Comparison of ENCODE assay signal across 8 cellular contexts in the genomic region with DNA sequence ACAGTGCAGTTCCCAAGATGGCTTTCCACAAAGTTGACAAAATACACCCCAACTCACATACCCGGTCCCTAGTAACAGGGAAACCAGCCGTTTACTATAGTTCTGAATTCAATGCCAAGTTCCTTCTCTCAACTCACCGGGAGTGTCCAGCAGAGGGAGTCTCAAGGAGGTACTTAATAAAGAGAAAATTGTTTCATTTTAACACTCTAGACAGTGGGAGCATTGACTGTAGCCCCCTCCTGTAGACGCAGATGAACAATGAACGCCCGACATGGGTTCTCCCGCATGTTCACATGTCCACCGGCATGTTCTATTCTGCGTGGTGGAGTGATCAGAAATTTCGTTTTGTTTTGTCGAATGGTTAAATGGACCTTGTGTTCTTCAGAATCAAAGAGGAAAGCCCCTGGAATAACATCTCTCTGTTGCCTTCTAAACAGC. TPM values are rescaled to one million over a fixed set of nuclear protein-coding genes. Genes with fewer than 3 reads are reported as not detected.
DNase-seq lines count a peak whose midpoint lies in the region; ATAC-seq, FAIRE-seq and TF ChIP-seq lines count a peak whose summit lies in the region.

No MANE protein-coding gene starts in this region.

- WGBS in A549 (ENCODE audit: missing lambda C conversion rate), result 2% methylated on average over 11 of the region's 11 CpGs
- 2% methylated on average over 11 of the region's 11 CpGs for WGBS in urinary bladder

- DNase-seq in A549 (ENCODE audit: low read depth in 1 of 2, low spot score in 1 of 2), result peak; percentile 78
- DNase-seq in RWPE2 (ENCODE audit: low spot score), result no peak
- peak; percentile 84 for DNase-seq in globus pallidus (ENCODE audit: low spot score)
- peak in 45 of 56 donors; percentile 15 to 80 (median 48) for DNase-seq in nucleus accumbens (lab: John Stamatoyannopoulos, UW)

- H3K27me3 ChIP-seq in KMS-11 (ENCODE audit: insufficient read depth, low read depth) (no peaks in the 10 kb centered on the region), RWPE2 (ENCODE audit: insufficient read depth, poor library complexity, severe bottlenecking) (no peaks in the 10 kb centered on the region)

- H3K4me2 ChIP-seq in A549 (peak overlapping the region; percentile 96), KMS-11 (peak overlapping the region; percentile 79)

- TF ChIP-seq CTCF in A549 (IDR thresholded peaks at IDR 0.05), result peak; percentile 73
- peak; percentile 93 for TF ChIP-seq CTCF in KMS-11 (conservative IDR thresholded peaks at IDR 0.05; ENCODE audit: low read depth, low read length)
- peak; percentile 85 for TF ChIP-seq CTCF in RWPE2 (IDR thresholded peaks at IDR 0.05; ENCODE audit: poor library complexity, severe bottlenecking)

- POLR2A ChIA-PET in A549 (lab: Yijun Ruan, JAX), result no interaction called here

- 0 out of 2 replicates have a peak, but pooled peaks cover 18% of the 10 kb centered on the region for H4K20me1 ChIP-seq in KMS-11 (ENCODE audit: insufficient read depth)

- no peaks in the 10 kb centered on the region for H3K27me3 Mint-ChIP-seq in activated naive CD4-positive, alpha-beta T cell treated with anti-CD3 and anti-CD28 coated beads, Interleukin-2, amount 50 U/mL, for 24 hours

- CTCF ChIA-PET in A549 (lab: Yijun Ruan, JAX), result no interaction called here

- H3K27ac ChIP-seq in A549 (peak overlapping the region; percentile 97 to 100), KMS-11 (peak overlapping the region; percentile 88), RWPE2 (ENCODE audit: poor library complexity, severe bottlenecking) (peak overlapping the region; percentile 95), urinary bladder (ENCODE audit: low read depth) (no peak overlapping the region)

- peak overlapping the region; percentile 99 for H3K4me3 ChIP-seq in A549
- H3K4me3 ChIP-seq in KMS-11 (IDR thresholded peaks at IDR 0.05; ENCODE audit: insufficient read depth, low read depth, low read length), result no peak overlapping the region
- H3K4me3 ChIP-seq in RWPE2 (ENCODE audit: severe bottlenecking), result peak overlapping the region; percentile 97
- peak overlapping the region; percentile 100 for H3K4me3 ChIP-seq in urinary bladder (ENCODE audit: low read depth, low read length)

- peaks cover 72% of the 10 kb centered on the region for H3K4me1 Mint-ChIP-seq in activated naive CD4-positive, alpha-beta T cell treated with anti-CD3 and anti-CD28 coated beads, Interleukin-2, amount 50 U/mL, for 24 hours

- peak overlapping the region; percentile 85 for H3K27ac Mint-ChIP-seq in activated naive CD4-positive, alpha-beta T cell treated with anti-CD3 and anti-CD28 coated beads, Interleukin-2, amount 50 U/mL, for 24 hours

- H3K4me1 ChIP-seq in A549, result peaks cover 49% of the 10 kb centered on the region
- H3K4me1 ChIP-seq in KMS-11 (ENCODE audit: low read depth, poor library complexity, severe bottlenecking), result peaks cover 51% of the 10 kb centered on the region
- peaks cover 37% of the 10 kb centered on the region for H3K4me1 ChIP-seq in RWPE2 (ENCODE audit: insufficient read depth, poor library complexity, severe bottlenecking)
- peaks cover 7% of the 10 kb centered on the region for H3K4me1 ChIP-seq in urinary bladder (ENCODE audit: insufficient read depth)

- H3K9me3 Mint-ChIP-seq in activated naive CD4-positive, alpha-beta T cell treated with anti-CD3 and anti-CD28 coated beads, Interleukin-2, amount 50 U/mL, for 24 hours, result no peaks in the 10 kb centered on the region

- H3K9ac ChIP-seq in KMS-11, result peak overlapping the region; percentile 87; the same call in 1 of the 2 replicates

- TF ChIP-seq RAD21 in A549 (conservative IDR thresholded peaks at IDR 0.05 in 1 of 2, IDR thresholded peaks at IDR 0.05 in 1 of 2), result peak; percentile 63 to 68

- peak overlapping the region; percentile 38; the same call in 1 of the 2 replicates for H2AFZ ChIP-seq in KMS-11 (ENCODE audit: low read depth)

- no peak for TF ChIP-seq EP300 in A549 (IDR thresholded peaks at IDR 0.05)

- peak overlapping the region; percentile 98 for H3K4me3 Mint-ChIP-seq in activated naive CD4-positive, alpha-beta T cell treated with anti-CD3 and anti-CD28 coated beads, Interleukin-2, amount 50 U/mL, for 24 hours

- TF ChIP-seq POLR2A in A549 (IDR thresholded peaks at IDR 0.05; ENCODE audit: low read length), result no peak
- TF ChIP-seq POLR2A in GM15510 (IDR thresholded peaks at IDR 0.05; ENCODE audit: borderline replicate concordance, extremely low read depth, insufficient read length), result peak; percentile 18

- peak; percentile 44 to 74; a peak in 4 of 6 replicates for ATAC-seq in A549
- ATAC-seq in RWPE2 (ENCODE audit: low read depth), result 0 out of 3 replicates have a peak, but pooled peaks have one; percentile 15

- peaks cover 70% of the 10 kb centered on the region for H3K79me2 ChIP-seq in KMS-11 (ENCODE audit: insufficient read depth, low read depth)

- H3K36me3 ChIP-seq in KMS-11 (ENCODE audit: insufficient read depth) (no peaks in the 10 kb centered on the region), RWPE2 (ENCODE audit: low read depth) (no peaks in the 10 kb centered on the region; the same call in 1 of the 2 replicates), urinary bladder (ENCODE audit: insufficient read depth) (no peaks in the 10 kb centered on the region)

- no peaks in the 10 kb centered on the region for H3K9me3 ChIP-seq in A549
- no peaks in the 10 kb centered on the region for H3K9me3 ChIP-seq in RWPE2 (ENCODE audit: severe bottlenecking)

- H3K36me3 Mint-ChIP-seq in activated naive CD4-positive, alpha-beta T cell treated with anti-CD3 and anti-CD28 coated beads, Interleukin-2, amount 50 U/mL, for 24 hours, result peaks cover 2% of the 10 kb centered on the region

- FAIRE-seq in A549 (lab: Jason Lieb, UNC), result no peak

TF ChIP-seq in A549, 52 proteins besides CTCF, POLR2A, EP300 and RAD21:
- TF ChIP-seq HOXB13 (CRISPR knock-in tag; IDR thresholded peaks at IDR 0.05; ENCODE audit: low read depth), result no peak
- peak; percentile 87 for TF ChIP-seq SMC3 (IDR thresholded peaks at IDR 0.05)
- no peak for TF ChIP-seq JUNB (IDR thresholded peaks at IDR 0.05)
- TF ChIP-seq, protein P1, sequence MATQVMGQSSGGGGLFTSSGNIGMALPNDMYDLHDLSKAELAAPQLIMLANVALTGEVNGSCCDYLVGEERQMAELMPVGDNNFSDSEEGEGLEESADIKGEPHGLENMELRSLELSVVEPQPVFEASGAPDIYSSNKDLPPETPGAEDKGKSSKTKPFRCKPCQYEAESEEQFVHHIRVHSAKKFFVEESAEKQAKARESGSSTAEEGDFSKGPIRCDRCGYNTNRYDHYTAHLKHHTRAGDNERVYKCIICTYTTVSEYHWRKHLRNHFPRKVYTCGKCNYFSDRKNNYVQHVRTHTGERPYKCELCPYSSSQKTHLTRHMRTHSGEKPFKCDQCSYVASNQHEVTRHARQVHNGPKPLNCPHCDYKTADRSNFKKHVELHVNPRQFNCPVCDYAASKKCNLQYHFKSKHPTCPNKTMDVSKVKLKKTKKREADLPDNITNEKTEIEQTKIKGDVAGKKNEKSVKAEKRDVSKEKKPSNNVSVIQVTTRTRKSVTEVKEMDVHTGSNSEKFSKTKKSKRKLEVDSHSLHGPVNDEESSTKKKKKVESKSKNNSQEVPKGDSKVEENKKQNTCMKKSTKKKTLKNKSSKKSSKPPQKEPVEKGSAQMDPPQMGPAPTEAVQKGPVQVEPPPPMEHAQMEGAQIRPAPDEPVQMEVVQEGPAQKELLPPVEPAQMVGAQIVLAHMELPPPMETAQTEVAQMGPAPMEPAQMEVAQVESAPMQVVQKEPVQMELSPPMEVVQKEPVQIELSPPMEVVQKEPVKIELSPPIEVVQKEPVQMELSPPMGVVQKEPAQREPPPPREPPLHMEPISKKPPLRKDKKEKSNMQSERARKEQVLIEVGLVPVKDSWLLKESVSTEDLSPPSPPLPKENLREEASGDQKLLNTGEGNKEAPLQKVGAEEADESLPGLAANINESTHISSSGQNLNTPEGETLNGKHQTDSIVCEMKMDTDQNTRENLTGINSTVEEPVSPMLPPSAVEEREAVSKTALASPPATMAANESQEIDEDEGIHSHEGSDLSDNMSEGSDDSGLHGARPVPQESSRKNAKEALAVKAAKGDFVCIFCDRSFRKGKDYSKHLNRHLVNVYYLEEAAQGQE (IDR thresholded peaks at IDR 0.05), result no peak
- no peak for TF ChIP-seq TP53 (CRISPR knock-in tag; IDR thresholded peaks at IDR 0.05)

RNA-seq across cellular contexts. Expression of a gene that starts 1.9 kb away (rescaled TPM):
- polyA plus RNA-seq in A549 (2011; rRNA removed) (12.1 and 16.3 TPM in 2 replicates), A549 (2017; fragmentation: RNase III; extraction: RNeasy Plus Mini Kit Qiagen cat#74134 plus additional on column Dnase treatment) (10.5 to 13.1 TPM (median 11.3 TPM) in 3 replicates), urinary bladder (8.5 TPM)
- polyA plus RNA-seq in A549 (2012; cell fraction: cytosol; rRNA removed), result 10.1 and 13.5 TPM in 2 replicates
- polyA plus RNA-seq in A549 (2012; cell fraction: nucleus; rRNA removed), result 9.9 and 11.2 TPM in 2 replicates
- 32.7 and 34.1 TPM in 2 replicates for polyA minus RNA-seq in A549 (2011; rRNA and poly(A)+ RNA removed)
- total RNA-seq in urinary bladder, result 9.8 TPM

RNA-seq across cellular contexts. Expression of a gene that starts 53.2 kb away (rescaled TPM):
- polyA plus RNA-seq in A549 (2011; rRNA removed) (11.6 and 13.8 TPM in 2 replicates), A549 (2017; fragmentation: RNase III; extraction: RNeasy Plus Mini Kit Qiagen cat#74134 plus additional on column Dnase treatment) (8.5 to 8.8 TPM (median 8.8 TPM) in 3 replicates), urinary bladder (12.2 TPM)
- polyA plus RNA-seq in A549 (2012; cell fraction: cytosol; rRNA removed), result 6.3 and 6.9 TPM in 2 replicates
- 8.8 and 11.8 TPM in 2 replicates for polyA plus RNA-seq in A549 (2012; cell fraction: nucleus; rRNA removed)
- polyA minus RNA-seq in A549 (2011; rRNA and poly(A)+ RNA removed), result 9.2 and 15.5 TPM in 2 replicates
- total RNA-seq in urinary bladder, result 8.6 TPM
